In genomic region chrX:25178555-25178954, GRCh38 we compare ENCODE assay signal across 28 cellular contexts.
"Had no signal": no experiment of that assay in that cellular context is flagged by ENCODE, and none has a peak within 500 bp of the region (broad histone marks: within the 10 kb centered on the region; RNA-seq: fewer than 3 reads in every experiment).

No MANE protein-coding gene starts in this region.

- H3K4me3 Mint-ChIP-seq: activated B cell treated with CpG ODN at 0.5 μM for 24 hours; activated CD4-positive, alpha-beta T cell treated with anti-CD3 and anti-CD28 coated beads, Interleukin-2, amount 10 ng/mL, durations not matched to agents 24 days and 14 days; activated naive CD8-positive, alpha-beta T cell treated with anti-CD3 and anti-CD28 coated beads, Interleukin-2, amount 50 U/mL, for 24 hours; activated T-cell treated with anti-CD3 and anti-CD28 coated beads, Interleukin-2, amount 50 U/mL, for 4 hours; T-helper 1 cell treated with Interleukin-12 subunit alpha and Interleukin-12 subunit beta and Interleukin-4 antibody, amounts not matched to agents 30 μg/mL and 1 μg/mL, for 36 hours had no signal

- H3K9me3 ChIP-seq: ascending aorta, body of pancreas, SJSA1 had no signal

- H3K36me3 Mint-ChIP-seq: activated naive CD4-positive, alpha-beta T cell treated with anti-CD3 and anti-CD28 coated beads, Interleukin-2, amount 50 U/mL, for 72 hours had no signal

- H3K27ac ChIP-seq: ascending aorta, body of pancreas, SJSA1 had no signal

- H3K36me3 ChIP-seq: ascending aorta, SJSA1 had no signal

- H3K27ac Mint-ChIP-seq: activated B cell treated with CpG ODN at 0.5 μM for 24 hours; activated CD4-positive, alpha-beta T cell treated with anti-CD3 and anti-CD28 coated beads, Interleukin-2, amount 10 ng/mL, durations not matched to agents 24 days and 14 days; activated naive CD4-positive, alpha-beta T cell treated with anti-CD3 and anti-CD28 coated beads, Interleukin-2, amount 50 U/mL, for 72 hours; activated naive CD8-positive, alpha-beta T cell treated with anti-CD3 and anti-CD28 coated beads, Interleukin-2, amount 50 U/mL, for 24 hours; T-helper 1 cell treated with Interleukin-12 subunit alpha and Interleukin-12 subunit beta and Interleukin-4 antibody, amounts not matched to agents 30 μg/mL and 1 μg/mL, for 36 hours had no signal

- H3K27me3 Mint-ChIP-seq: activated B cell treated with CpG ODN at 0.5 μM for 24 hours; activated CD4-positive, alpha-beta T cell treated with anti-CD3 and anti-CD28 coated beads, Interleukin-2, amount 10 ng/mL, durations not matched to agents 24 days and 14 days; activated naive CD8-positive, alpha-beta T cell treated with anti-CD3 and anti-CD28 coated beads, Interleukin-2, amount 50 U/mL, for 24 hours had no signal

- H3K4me3 ChIP-seq: ascending aorta, body of pancreas, SJSA1 had no signal

- H3K27me3 ChIP-seq: ascending aorta, body of pancreas, SJSA1 had no signal

- DNase-seq: activated B cell treated with CpG ODN at 0.5 μM for 24 hours; activated CD4-positive, alpha-beta T cell treated with anti-CD3 and anti-CD28 coated beads for 1 hour; activated CD4-positive, alpha-beta T cell treated with anti-CD3 and anti-CD28 coated beads, Interleukin-2, amount 10 ng/mL, durations not matched to agents 24 days and 14 days; activated CD4-positive, alpha-beta T cell treated with anti-CD3 and anti-CD28 coated beads, Interleukin-2, amount 50 U/mL, for 48 hours; activated CD8-positive, alpha-beta memory T cell treated with anti-CD3 and anti-CD28 coated beads for 24 hours; activated effector memory CD4-positive, alpha-beta T cell treated with anti-CD3 and anti-CD28 coated beads, Interleukin-2, amount 50 U/mL, for 16 hours; activated naive CD4-positive, alpha-beta T cell treated with Interleukin-2 at 50 U/mL for 16 hours; activated naive CD8-positive, alpha-beta T cell treated with anti-CD3 and anti-CD28 coated beads, Interleukin-2, amount 50 U/mL, for 24 hours; activated T-cell treated with anti-CD3 and anti-CD28 coated beads, Interleukin-2, amount 50 U/mL, for 4 hours; amniotic stem cell; body of pancreas; central memory CD4-positive, alpha-beta T cell; MM.1S; NCI-H1105; NCI-H1436; NCI-H1694 treated with DMSO at 0.1 percent for 48 hours; NCI-H2029 treated with DMSO at 0.1 percent for 48 hours; NCI-H510A treated with DMSO at 0.1 percent for 48 hours; PC-3; SHP77; SW 1271 had no signal

- H3K9me3 Mint-ChIP-seq: activated B cell treated with CpG ODN at 0.5 μM for 24 hours; activated CD4-positive, alpha-beta T cell treated with anti-CD3 and anti-CD28 coated beads, Interleukin-2, amount 10 ng/mL, durations not matched to agents 24 days and 14 days; activated naive CD4-positive, alpha-beta T cell treated with anti-CD3 and anti-CD28 coated beads, Interleukin-2, amount 50 U/mL, for 72 hours; activated naive CD8-positive, alpha-beta T cell treated with anti-CD3 and anti-CD28 coated beads, Interleukin-2, amount 50 U/mL, for 24 hours; activated T-cell treated with anti-CD3 and anti-CD28 coated beads, Interleukin-2, amount 50 U/mL, for 4 hours; T-helper 1 cell treated with Interleukin-12 subunit alpha and Interleukin-12 subunit beta and Interleukin-4 antibody, amounts not matched to agents 30 μg/mL and 1 μg/mL, for 36 hours had no signal

- H3K4me1 ChIP-seq: ascending aorta, body of pancreas, SJSA1 had no signal

- ATAC-seq: activated naive CD4-positive, alpha-beta T cell treated with anti-CD3 and anti-CD28 coated beads, Interleukin-2, amount 50 U/mL, for 72 hours; activated naive CD8-positive, alpha-beta T cell treated with anti-CD3 and anti-CD28 coated beads, Interleukin-2, amount 50 U/mL, for 24 hours; activated T-cell treated with anti-CD3 and anti-CD28 coated beads, Interleukin-2, amount 50 U/mL, for 4 hours; body of pancreas; PC-3; SK-N-SH treated with all-trans-retinoic acid at 6 μM for 48 hours had no signal

- H3K4me1 Mint-ChIP-seq: activated B cell treated with CpG ODN at 0.5 μM for 24 hours; activated CD4-positive, alpha-beta T cell treated with anti-CD3 and anti-CD28 coated beads, Interleukin-2, amount 10 ng/mL, durations not matched to agents 24 days and 14 days; activated naive CD8-positive, alpha-beta T cell treated with anti-CD3 and anti-CD28 coated beads, Interleukin-2, amount 50 U/mL, for 24 hours had no signal

- FAIRE-seq: bronchial epithelial cell, RCC 7860 had no signal
